In genomic region chr1:20169932-20170331, GRCh38 we compare ENCODE assay signal across 2 cellular contexts.
TF ChIP-seq lines count a peak whose summit lies in the region.

No MANE protein-coding gene starts in this region.

TF ChIP-seq in HepG2, 621 proteins besides CTCF, POLR2A, EP300 and RAD21:
- no peak for TF ChIP-seq PPARG (CRISPR knock-in tag; conservative IDR thresholded peaks at IDR 0.05)
- peak; percentile 86 for TF ChIP-seq ZNF768 (CRISPR knock-in tag; IDR thresholded peaks at IDR 0.05)
- no peak for TF ChIP-seq ZNF747 (CRISPR knock-in tag; IDR thresholded peaks at IDR 0.05; ENCODE audit: borderline replicate concordance)
- TF ChIP-seq HMG20A (CRISPR knock-in tag; IDR thresholded peaks at IDR 0.05; ENCODE audit: borderline replicate concordance), result no peak
- peak; percentile 47 for TF ChIP-seq ZNF629 (CRISPR knock-in tag; conservative IDR thresholded peaks at IDR 0.05)
- TF ChIP-seq ZNF891 (CRISPR knock-in tag; IDR thresholded peaks at IDR 0.05), result no peak

TF ChIP-seq in H1, 55 proteins besides CTCF, POLR2A, EP300 and RAD21:
- TF ChIP-seq HDAC6 (IDR thresholded peaks at IDR 0.05; ENCODE audit: low read depth, low read length) (no peak), KDM1A (IDR thresholded peaks at IDR 0.05; ENCODE audit: borderline replicate concordance, low read length) (peak; percentile 45; the same call in 1 of the 2 replicates), TBP (IDR thresholded peaks at IDR 0.05; ENCODE audit: low read depth, low read length) (no peak), CHD1 (IDR thresholded peaks at IDR 0.05; ENCODE audit: low read depth, low read length) (no peak), ASH2L (IDR thresholded peaks at IDR 0.05; ENCODE audit: low read length) (no peak)
TF ChIP-seq in H1: peak in this region for 1.
